Comparison of ENCODE assay signal across 3 cellular contexts in genomic region chr20:37554721-37555298, GRCh38. TPM values are rescaled to one million over a fixed set of nuclear protein-coding genes. Genes with fewer than 3 reads are reported as not detected.
"Had no signal": no experiment of that assay in that cellular context is flagged by ENCODE, and none has a peak within 500 bp of the region (broad histone marks: within the 10 kb centered on the region; RNA-seq: fewer than 3 reads in every experiment).

No MANE protein-coding gene starts in this region.

RNA-seq across cellular contexts. Expression of gene NNAT, which starts 33.8 kb away (rescaled TPM):
- total RNA-seq: naive thymus-derived CD4-positive, alpha-beta T cell; pulmonary artery endothelial cell; right lobe of liver had no signal
